In the genomic region with DNA sequence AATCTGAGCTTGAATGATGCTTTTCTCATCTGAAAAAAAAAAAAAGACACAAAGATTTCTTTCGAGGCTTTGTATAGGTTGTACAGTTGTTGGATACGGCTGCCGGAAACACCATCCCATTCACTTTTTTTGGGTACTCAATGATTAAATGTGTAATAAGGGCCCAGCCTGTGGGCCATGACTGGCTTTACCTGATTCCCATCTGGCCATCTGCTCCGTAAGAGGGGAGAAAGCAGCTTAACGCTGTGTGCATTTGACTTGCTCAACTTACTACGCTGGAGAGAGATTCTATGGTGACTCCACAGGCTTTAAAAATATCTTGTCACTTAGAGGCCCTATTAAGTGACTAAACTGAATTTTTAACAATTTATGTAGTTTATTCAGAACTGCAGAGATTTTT, we compare ENCODE assay signal across 2 cellular contexts.
TF ChIP-seq lines count a peak whose summit lies in the region.

No MANE protein-coding gene starts in this region.

TF ChIP-seq in HEK293, 187 proteins besides CTCF, POLR2A, EP300 and RAD21 (continued from another document):
- TF ChIP-seq, protein P1, sequence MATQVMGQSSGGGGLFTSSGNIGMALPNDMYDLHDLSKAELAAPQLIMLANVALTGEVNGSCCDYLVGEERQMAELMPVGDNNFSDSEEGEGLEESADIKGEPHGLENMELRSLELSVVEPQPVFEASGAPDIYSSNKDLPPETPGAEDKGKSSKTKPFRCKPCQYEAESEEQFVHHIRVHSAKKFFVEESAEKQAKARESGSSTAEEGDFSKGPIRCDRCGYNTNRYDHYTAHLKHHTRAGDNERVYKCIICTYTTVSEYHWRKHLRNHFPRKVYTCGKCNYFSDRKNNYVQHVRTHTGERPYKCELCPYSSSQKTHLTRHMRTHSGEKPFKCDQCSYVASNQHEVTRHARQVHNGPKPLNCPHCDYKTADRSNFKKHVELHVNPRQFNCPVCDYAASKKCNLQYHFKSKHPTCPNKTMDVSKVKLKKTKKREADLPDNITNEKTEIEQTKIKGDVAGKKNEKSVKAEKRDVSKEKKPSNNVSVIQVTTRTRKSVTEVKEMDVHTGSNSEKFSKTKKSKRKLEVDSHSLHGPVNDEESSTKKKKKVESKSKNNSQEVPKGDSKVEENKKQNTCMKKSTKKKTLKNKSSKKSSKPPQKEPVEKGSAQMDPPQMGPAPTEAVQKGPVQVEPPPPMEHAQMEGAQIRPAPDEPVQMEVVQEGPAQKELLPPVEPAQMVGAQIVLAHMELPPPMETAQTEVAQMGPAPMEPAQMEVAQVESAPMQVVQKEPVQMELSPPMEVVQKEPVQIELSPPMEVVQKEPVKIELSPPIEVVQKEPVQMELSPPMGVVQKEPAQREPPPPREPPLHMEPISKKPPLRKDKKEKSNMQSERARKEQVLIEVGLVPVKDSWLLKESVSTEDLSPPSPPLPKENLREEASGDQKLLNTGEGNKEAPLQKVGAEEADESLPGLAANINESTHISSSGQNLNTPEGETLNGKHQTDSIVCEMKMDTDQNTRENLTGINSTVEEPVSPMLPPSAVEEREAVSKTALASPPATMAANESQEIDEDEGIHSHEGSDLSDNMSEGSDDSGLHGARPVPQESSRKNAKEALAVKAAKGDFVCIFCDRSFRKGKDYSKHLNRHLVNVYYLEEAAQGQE (tag by site-specific recombination; IDR thresholded peaks at IDR 0.05): no peak
- TF ChIP-seq ZNF670 (tag by site-specific recombination; IDR thresholded peaks at IDR 0.05; ENCODE audit: low read depth) (no peak), ZNF624 (tag by site-specific recombination; IDR thresholded peaks at IDR 0.05) (no peak), ZBTB21 (tag by site-specific recombination; IDR thresholded peaks at IDR 0.05) (no peak)
- TF ChIP-seq, protein P2, sequence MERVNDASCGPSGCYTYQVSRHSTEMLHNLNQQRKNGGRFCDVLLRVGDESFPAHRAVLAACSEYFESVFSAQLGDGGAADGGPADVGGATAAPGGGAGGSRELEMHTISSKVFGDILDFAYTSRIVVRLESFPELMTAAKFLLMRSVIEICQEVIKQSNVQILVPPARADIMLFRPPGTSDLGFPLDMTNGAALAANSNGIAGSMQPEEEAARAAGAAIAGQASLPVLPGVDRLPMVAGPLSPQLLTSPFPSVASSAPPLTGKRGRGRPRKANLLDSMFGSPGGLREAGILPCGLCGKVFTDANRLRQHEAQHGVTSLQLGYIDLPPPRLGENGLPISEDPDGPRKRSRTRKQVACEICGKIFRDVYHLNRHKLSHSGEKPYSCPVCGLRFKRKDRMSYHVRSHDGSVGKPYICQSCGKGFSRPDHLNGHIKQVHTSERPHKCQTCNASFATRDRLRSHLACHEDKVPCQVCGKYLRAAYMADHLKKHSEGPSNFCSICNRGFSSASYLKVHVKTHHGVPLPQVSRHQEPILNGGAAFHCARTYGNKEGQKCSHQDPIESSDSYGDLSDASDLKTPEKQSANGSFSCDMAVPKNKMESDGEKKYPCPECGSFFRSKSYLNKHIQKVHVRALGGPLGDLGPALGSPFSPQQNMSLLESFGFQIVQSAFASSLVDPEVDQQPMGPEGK (tag by site-specific recombination; IDR thresholded peaks at IDR 0.05): no peak
- TF ChIP-seq, protein P3, sequence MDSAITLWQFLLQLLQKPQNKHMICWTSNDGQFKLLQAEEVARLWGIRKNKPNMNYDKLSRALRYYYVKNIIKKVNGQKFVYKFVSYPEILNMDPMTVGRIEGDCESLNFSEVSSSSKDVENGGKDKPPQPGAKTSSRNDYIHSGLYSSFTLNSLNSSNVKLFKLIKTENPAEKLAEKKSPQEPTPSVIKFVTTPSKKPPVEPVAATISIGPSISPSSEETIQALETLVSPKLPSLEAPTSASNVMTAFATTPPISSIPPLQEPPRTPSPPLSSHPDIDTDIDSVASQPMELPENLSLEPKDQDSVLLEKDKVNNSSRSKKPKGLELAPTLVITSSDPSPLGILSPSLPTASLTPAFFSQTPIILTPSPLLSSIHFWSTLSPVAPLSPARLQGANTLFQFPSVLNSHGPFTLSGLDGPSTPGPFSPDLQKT (IDR thresholded peaks at IDR 0.05; ENCODE audit: borderline replicate concordance, low read depth, low read length): no peak
TF ChIP-seq in HEK293: peak in this region for 0.

TF ChIP-seq in WTC11, 78 proteins besides CTCF, POLR2A, EP300 and RAD21 (continued from another document):
- TF ChIP-seq ESRRA (CRISPR knock-in tag; IDR thresholded peaks at IDR 0.05; ENCODE audit: borderline replicate concordance) (no peak), TP53 (CRISPR knock-in tag; IDR thresholded peaks at IDR 0.05) (no peak)
